Comparison of ENCODE assay signal across 1 cellular context in the genomic region with DNA sequence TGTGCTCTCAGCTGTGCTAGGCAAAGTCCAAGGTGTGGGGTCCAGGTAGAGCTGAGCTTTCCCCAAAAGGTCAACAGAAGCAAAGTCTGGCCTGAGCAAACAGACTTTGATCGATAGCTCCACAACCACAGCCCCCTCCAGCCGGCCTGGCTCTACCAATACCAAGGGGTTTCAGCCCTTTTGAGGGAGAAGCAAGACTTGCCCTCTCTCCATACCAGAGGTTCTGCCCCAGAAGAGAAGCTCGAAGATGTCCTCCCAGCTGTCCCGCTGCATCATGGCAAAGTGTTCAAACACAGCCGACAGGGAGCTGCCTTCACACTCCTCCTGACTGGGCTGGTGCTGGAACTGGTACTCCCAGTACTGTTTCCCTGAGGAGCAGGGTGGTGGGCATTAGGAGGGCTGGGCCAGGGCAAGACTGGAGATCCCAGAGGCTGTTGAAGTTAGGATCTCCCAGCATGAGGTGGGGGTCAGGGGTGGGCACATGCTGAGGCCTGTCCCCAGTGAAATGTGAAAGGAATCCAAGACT.
TF ChIP-seq lines count a peak whose summit lies in the region.

No MANE protein-coding gene starts in this region.

TF ChIP-seq in HepG2, 621 proteins besides CTCF, POLR2A, EP300 and RAD21 (continued from another document and continues in another):
- TF ChIP-seq MTERF4 (CRISPR knock-in tag; IDR thresholded peaks at IDR 0.05) (no peak), ELF3 (CRISPR knock-in tag; IDR thresholded peaks at IDR 0.05) (peak; percentile 66), NFAT5 (CRISPR knock-in tag; IDR thresholded peaks at IDR 0.05) (no peak), ZNF275 (CRISPR knock-in tag; IDR thresholded peaks at IDR 0.05; ENCODE audit: borderline replicate concordance) (no peak), IRX3 (CRISPR knock-in tag; IDR thresholded peaks at IDR 0.05; ENCODE audit: borderline replicate concordance, low read depth) (no peak), GATAD2A (CRISPR knock-in tag; IDR thresholded peaks at IDR 0.05) (peak; percentile 92), HHEX (CRISPR knock-in tag; IDR thresholded peaks at IDR 0.05) (0 out of 2 replicates have a peak, but pooled peaks have one; percentile 45), ZNF562 (CRISPR knock-in tag; IDR thresholded peaks at IDR 0.05; ENCODE audit: borderline replicate concordance) (no peak), MED13 (CRISPR knock-in tag; IDR thresholded peaks at IDR 0.05) (peak; percentile 85; the same call in 1 of the 2 replicates), ZNF354B (CRISPR knock-in tag; IDR thresholded peaks at IDR 0.05) (no peak), ZNF891 (CRISPR knock-in tag; IDR thresholded peaks at IDR 0.05) (no peak), ELK4 (CRISPR knock-in tag; IDR thresholded peaks at IDR 0.05; ENCODE audit: borderline replicate concordance) (no peak), ZNF274 (CRISPR knock-in tag; IDR thresholded peaks at IDR 0.05) (no peak), ZKSCAN8 (CRISPR knock-in tag; IDR thresholded peaks at IDR 0.05; ENCODE audit: borderline replicate concordance) (no peak; the same call in 1 of the 2 replicates), MEIS2 (CRISPR knock-in tag; IDR thresholded peaks at IDR 0.05) (peak; percentile 97), SPEN (CRISPR knock-in tag; IDR thresholded peaks at IDR 0.05; ENCODE audit: low read depth) (peak; percentile 77), ZNF749 (CRISPR knock-in tag; IDR thresholded peaks at IDR 0.05; ENCODE audit: borderline replicate concordance) (no peak), HNRNPLL (IDR thresholded peaks at IDR 0.05; ENCODE audit: low read depth, low read length, poor library complexity, severe bottlenecking) (no peak), MBD4 (IDR thresholded peaks at IDR 0.05; ENCODE audit: borderline replicate concordance, low read length) (no peak), ZNF780A (CRISPR knock-in tag; IDR thresholded peaks at IDR 0.05) (no peak; the same call in 1 of the 2 replicates), RELA (CRISPR knock-in tag; IDR thresholded peaks at IDR 0.05) (no peak), DZIP1 (CRISPR knock-in tag; IDR thresholded peaks at IDR 0.05) (no peak), ZC3H4 (CRISPR knock-in tag; IDR thresholded peaks at IDR 0.05; ENCODE audit: borderline replicate concordance) (no peak), ZNF121 (CRISPR knock-in tag; IDR thresholded peaks at IDR 0.05) (peak; percentile 48; the same call in 1 of the 2 replicates), PHF5A (CRISPR knock-in tag; IDR thresholded peaks at IDR 0.05; ENCODE audit: low read depth, unreplicated experiment) (peak; percentile 85), RAD51 (IDR thresholded peaks at IDR 0.05; ENCODE audit: borderline replicate concordance) (no peak), ZNF230 (CRISPR knock-in tag; IDR thresholded peaks at IDR 0.05) (no peak), MZF1 (CRISPR knock-in tag; IDR thresholded peaks at IDR 0.05; ENCODE audit: borderline replicate concordance) (no peak), HDAC2 (CRISPR knock-in tag; IDR thresholded peaks at IDR 0.05) (peak; percentile 92), ZNF207 (IDR thresholded peaks at IDR 0.05; ENCODE audit: borderline replicate concordance) (no peak), ESRRA (CRISPR knock-in tag; IDR thresholded peaks at IDR 0.05; ENCODE audit: low read depth) (peak; percentile 95), RBAK (CRISPR knock-in tag; IDR thresholded peaks at IDR 0.05) (no peak), SP5 (CRISPR knock-in tag; IDR thresholded peaks at IDR 0.05; ENCODE audit: borderline replicate concordance, low read depth) (peak; percentile 88), ZNF607 (CRISPR knock-in tag; IDR thresholded peaks at IDR 0.05; ENCODE audit: borderline replicate concordance) (peak; percentile 63; the same call in 1 of the 2 replicates)
- TF ChIP-seq, protein P1, sequence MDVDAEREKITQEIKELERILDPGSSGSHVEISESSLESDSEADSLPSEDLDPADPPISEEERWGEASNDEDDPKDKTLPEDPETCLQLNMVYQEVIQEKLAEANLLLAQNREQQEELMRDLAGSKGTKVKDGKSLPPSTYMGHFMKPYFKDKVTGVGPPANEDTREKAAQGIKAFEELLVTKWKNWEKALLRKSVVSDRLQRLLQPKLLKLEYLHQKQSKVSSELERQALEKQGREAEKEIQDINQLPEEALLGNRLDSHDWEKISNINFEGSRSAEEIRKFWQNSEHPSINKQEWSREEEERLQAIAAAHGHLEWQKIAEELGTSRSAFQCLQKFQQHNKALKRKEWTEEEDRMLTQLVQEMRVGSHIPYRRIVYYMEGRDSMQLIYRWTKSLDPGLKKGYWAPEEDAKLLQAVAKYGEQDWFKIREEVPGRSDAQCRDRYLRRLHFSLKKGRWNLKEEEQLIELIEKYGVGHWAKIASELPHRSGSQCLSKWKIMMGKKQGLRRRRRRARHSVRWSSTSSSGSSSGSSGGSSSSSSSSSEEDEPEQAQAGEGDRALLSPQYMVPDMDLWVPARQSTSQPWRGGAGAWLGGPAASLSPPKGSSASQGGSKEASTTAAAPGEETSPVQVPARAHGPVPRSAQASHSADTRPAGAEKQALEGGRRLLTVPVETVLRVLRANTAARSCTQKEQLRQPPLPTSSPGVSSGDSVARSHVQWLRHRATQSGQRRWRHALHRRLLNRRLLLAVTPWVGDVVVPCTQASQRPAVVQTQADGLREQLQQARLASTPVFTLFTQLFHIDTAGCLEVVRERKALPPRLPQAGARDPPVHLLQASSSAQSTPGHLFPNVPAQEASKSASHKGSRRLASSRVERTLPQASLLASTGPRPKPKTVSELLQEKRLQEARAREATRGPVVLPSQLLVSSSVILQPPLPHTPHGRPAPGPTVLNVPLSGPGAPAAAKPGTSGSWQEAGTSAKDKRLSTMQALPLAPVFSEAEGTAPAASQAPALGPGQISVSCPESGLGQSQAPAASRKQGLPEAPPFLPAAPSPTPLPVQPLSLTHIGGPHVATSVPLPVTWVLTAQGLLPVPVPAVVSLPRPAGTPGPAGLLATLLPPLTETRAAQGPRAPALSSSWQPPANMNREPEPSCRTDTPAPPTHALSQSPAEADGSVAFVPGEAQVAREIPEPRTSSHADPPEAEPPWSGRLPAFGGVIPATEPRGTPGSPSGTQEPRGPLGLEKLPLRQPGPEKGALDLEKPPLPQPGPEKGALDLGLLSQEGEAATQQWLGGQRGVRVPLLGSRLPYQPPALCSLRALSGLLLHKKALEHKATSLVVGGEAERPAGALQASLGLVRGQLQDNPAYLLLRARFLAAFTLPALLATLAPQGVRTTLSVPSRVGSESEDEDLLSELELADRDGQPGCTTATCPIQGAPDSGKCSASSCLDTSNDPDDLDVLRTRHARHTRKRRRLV (CRISPR knock-in tag; IDR thresholded peaks at IDR 0.05), result no peak
- TF ChIP-seq, protein P2, sequence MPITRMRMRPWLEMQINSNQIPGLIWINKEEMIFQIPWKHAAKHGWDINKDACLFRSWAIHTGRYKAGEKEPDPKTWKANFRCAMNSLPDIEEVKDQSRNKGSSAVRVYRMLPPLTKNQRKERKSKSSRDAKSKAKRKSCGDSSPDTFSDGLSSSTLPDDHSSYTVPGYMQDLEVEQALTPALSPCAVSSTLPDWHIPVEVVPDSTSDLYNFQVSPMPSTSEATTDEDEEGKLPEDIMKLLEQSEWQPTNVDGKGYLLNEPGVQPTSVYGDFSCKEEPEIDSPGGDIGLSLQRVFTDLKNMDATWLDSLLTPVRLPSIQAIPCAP (CRISPR knock-in tag; IDR thresholded peaks at IDR 0.05; ENCODE audit: low read depth), result no peak
- TF ChIP-seq, protein P3, sequence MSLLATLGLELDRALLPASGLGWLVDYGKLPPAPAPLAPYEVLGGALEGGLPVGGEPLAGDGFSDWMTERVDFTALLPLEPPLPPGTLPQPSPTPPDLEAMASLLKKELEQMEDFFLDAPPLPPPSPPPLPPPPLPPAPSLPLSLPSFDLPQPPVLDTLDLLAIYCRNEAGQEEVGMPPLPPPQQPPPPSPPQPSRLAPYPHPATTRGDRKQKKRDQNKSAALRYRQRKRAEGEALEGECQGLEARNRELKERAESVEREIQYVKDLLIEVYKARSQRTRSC (CRISPR knock-in tag; IDR thresholded peaks at IDR 0.05; ENCODE audit: low read depth), result no peak
- TF ChIP-seq, protein P4, sequence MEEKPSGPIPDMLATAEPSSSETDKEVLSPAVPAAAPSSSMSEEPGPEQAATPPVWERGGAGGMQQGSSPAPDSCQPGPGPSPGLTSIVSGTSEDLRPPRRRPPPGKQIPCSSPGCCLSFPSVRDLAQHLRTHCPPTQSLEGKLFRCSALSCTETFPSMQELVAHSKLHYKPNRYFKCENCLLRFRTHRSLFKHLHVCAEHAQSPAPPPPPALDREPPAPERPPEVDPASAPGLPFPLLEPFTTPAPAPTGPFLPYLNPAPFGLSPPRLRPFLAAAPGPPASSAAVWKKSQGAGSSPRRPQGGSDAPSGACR (CRISPR knock-in tag; IDR thresholded peaks at IDR 0.05), result peak; percentile 90; the same call in 1 of the 2 replicates
